19 cellular contexts compared by ENCODE assay signal in the genomic region with DNA sequence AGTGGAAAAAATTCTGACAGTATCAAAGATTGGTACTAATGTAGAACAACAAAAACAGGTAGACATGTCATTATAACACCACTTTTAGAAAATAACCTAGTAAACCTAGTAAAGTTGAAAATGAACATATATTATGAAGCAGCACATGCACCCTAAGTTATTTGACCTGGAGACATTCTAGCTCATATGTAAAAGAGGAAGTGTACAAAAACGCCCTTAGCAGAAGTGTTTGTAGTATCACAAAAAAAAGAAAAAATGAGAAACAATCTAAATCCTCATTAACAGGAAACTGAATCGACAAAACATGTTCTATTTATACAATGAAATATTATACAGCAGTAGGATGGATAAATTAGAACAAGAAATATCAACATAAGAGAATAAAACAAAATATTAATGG.
"Had no signal": no experiment of that assay in that cellular context is flagged by ENCODE, and none has a peak within 500 bp of the region (broad histone marks: within the 10 kb centered on the region; RNA-seq: fewer than 3 reads in every experiment).

No MANE protein-coding gene starts in this region.

- H3K27me3 ChIP-seq: colonic mucosa, esophagus muscularis mucosa, hepatocyte, ovary, right atrium auricular region, upper lobe of right lung had no signal

- DNase-seq: activated CD8-positive, alpha-beta memory T cell treated with anti-CD3 and anti-CD28 coated beads, Interleukin-2, amount 50 U/mL, for 48 hours; activated naive CD4-positive, alpha-beta T cell treated with Interleukin-2 at 50 U/mL for 16 hours; activated naive CD8-positive, alpha-beta T cell treated with anti-CD3 and anti-CD28 coated beads for 36 hours; activated T-cell treated with anti-CD3 and anti-CD28 coated beads, Interleukin-2, amount 50 U/mL, for 48 hours; colonic mucosa; glutamatergic neuron; left ventricle myocardium inferior; ovary; psoas muscle; stimulated activated CD4-positive, alpha-beta T cell treated with anti-CD3 and anti-CD28 coated beads, Interleukin-4, amount 100 ng/mL, for 24 hours; stimulated activated naive CD8-positive, alpha-beta T cell treated with anti-CD3 and anti-CD28 coated beads, Interleukin-15, Interleukin-2, amounts not matched to agents 100 U/mL and 50 U/mL, for 24 hours; T1000; upper lobe of right lung had no signal

- H3K79me2 ChIP-seq: hepatocyte had no signal

- H3K4me1 ChIP-seq: colonic mucosa, esophagus muscularis mucosa, left ventricle myocardium inferior, psoas muscle, right atrium auricular region, upper lobe of right lung had no signal

- H3K9me3 ChIP-seq: colonic mucosa, esophagus muscularis mucosa, left ventricle myocardium inferior, ovary, psoas muscle, right atrium auricular region, upper lobe of right lung had no signal

- ATAC-seq: natural killer cell treated with Interleukin-12 subunit alpha and Interleukin-12 subunit beta and Interleukin-15 and Interleukin-18, amount 100 ng/mL, for 72 hours; psoas muscle; stimulated activated naive CD8-positive, alpha-beta T cell treated with anti-CD3 and anti-CD28 coated beads, Interleukin-15, Interleukin-2, amounts not matched to agents 100 U/mL and 50 U/mL, for 24 hours; upper lobe of right lung; WTC11 had no signal

- H3K4me2 ChIP-seq: hepatocyte had no signal

- H2AFZ ChIP-seq: hepatocyte had no signal

- H3K36me3 ChIP-seq: colonic mucosa, esophagus muscularis mucosa, left ventricle myocardium inferior, ovary, right atrium auricular region, upper lobe of right lung had no signal

- H3K27ac ChIP-seq: colonic mucosa, esophagus muscularis mucosa, hepatocyte, left ventricle myocardium inferior, ovary, psoas muscle, right atrium auricular region, upper lobe of right lung had no signal

- H3K4me3 ChIP-seq: colonic mucosa, esophagus muscularis mucosa, hepatocyte, left ventricle myocardium inferior, ovary, psoas muscle, right atrium auricular region, upper lobe of right lung had no signal

- FAIRE-seq: bronchial epithelial cell had no signal
